In the genomic region with DNA sequence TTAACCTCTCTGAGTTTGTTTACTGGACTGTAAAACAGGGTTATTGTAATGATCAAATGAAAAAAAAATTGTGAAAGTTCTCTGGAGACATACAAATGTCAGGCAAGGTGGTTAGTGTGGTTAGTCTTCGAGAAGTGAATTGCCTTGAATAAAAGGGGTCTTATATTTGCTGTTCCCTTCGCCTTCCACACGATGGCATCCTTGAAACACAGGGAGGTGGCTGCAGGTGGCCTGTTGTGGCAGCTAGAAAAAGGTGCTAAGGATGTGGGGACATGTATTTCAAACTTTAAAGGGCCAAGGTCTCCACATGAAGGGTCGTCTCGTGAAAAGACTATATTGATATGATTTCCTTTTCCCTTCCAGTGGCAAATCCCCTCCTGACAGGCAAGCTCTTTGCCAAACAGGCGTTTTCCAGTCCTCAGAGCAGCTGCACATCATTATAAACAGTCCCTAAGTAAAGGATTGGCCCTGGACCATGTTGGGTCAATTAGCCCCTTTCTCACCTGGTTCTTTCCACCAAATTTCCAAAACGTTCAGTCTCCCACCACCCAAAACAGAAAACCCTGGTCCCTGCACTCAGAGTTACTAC, we compare ENCODE assay signal across 8 cellular contexts.
DNase-seq lines count a peak whose midpoint lies in the region; ATAC-seq and TF ChIP-seq lines count a peak whose summit lies in the region.

No MANE protein-coding gene starts in this region.

- H3K4me3 Mint-ChIP-seq in natural killer cell treated with Interleukin-12 subunit alpha and Interleukin-12 subunit beta and Interleukin-15 and Interleukin-18, amount 100 ng/mL, for 72 hours = no peak overlapping the region

- DNase-seq in AG09319 (ENCODE audit: extremely low read depth, low read depth) = no peak
- DNase-seq in NCI-H748 treated with DMSO at 0.1 percent for 48 hours (lab: John Stamatoyannopoulos, UW) = peak; percentile 22
- DNase-seq in activated T-cell treated with anti-CD3 and anti-CD28 coated beads for 4 hours = peak; percentile 42
- peak; percentile 74 for DNase-seq in fibroblast of pulmonary artery (ENCODE audit: low read depth)
- DNase-seq in smooth muscle cell (lab: John Stamatoyannopoulos, UW; ENCODE audit: unreplicated experiment) = no peak
- DNase-seq in natural killer cell treated with Interleukin-12 subunit alpha and Interleukin-12 subunit beta and Interleukin-15 and Interleukin-18, amount 100 ng/mL, for 72 hours (ENCODE audit: low spot score) = no peak

- H3K9me3 ChIP-seq in smooth muscle cell (replicated peaks; ENCODE audit: low read depth) = no peaks in the 10 kb centered on the region

- H3K4me3 ChIP-seq in fibroblast of pulmonary artery (replicated peaks; ENCODE audit: low read depth, low read length) = no peak overlapping the region
- no peak overlapping the region for H3K4me3 ChIP-seq in smooth muscle cell

- TF ChIP-seq CTCF in AG09319 (IDR thresholded peaks at IDR 0.05; ENCODE audit: low read depth, low read length) (peak; percentile 73), fibroblast of pulmonary artery (IDR thresholded peaks at IDR 0.05; ENCODE audit: low read length, missing control alignments) (peak; percentile 80), smooth muscle cell (IDR thresholded peaks at IDR 0.05; ENCODE audit: borderline replicate concordance, insufficient read depth, poor library complexity, severe bottlenecking) (peak; percentile 67)

- no peaks in the 10 kb centered on the region for H4K20me1 ChIP-seq in smooth muscle cell (ENCODE audit: low read depth)

- peaks cover 19% of the 10 kb centered on the region for H3K4me1 ChIP-seq in smooth muscle cell (ENCODE audit: low read depth)

- no peaks in the 10 kb centered on the region for H3K36me3 ChIP-seq in smooth muscle cell (ENCODE audit: low read depth)

- 41% methylated on average over 7 of the region's 7 CpGs for WGBS in smooth muscle cell (ENCODE audit: low lambda C conversion rate)

- peaks cover 17% of the 10 kb centered on the region for H3F3A ChIP-seq in smooth muscle cell (ENCODE audit: low read depth)

- ATAC-seq in GM18511 (IDR thresholded peaks at IDR 0.05; ENCODE audit: unreplicated experiment) (peak; percentile 46), HG03045 (IDR thresholded peaks at IDR 0.05; ENCODE audit: unreplicated experiment) (no peak)
- ATAC-seq in natural killer cell treated with Interleukin-12 subunit alpha and Interleukin-12 subunit beta and Interleukin-15 and Interleukin-18, amount 100 ng/mL, for 72 hours = no peak

- no peaks in the 10 kb centered on the region for H3K36me3 Mint-ChIP-seq in natural killer cell treated with Interleukin-12 subunit alpha and Interleukin-12 subunit beta and Interleukin-15 and Interleukin-18, amount 100 ng/mL, for 72 hours

- H3K9me3 Mint-ChIP-seq in natural killer cell treated with Interleukin-12 subunit alpha and Interleukin-12 subunit beta and Interleukin-15 and Interleukin-18, amount 100 ng/mL, for 72 hours = no peaks in the 10 kb centered on the region

- H3K27ac Mint-ChIP-seq in natural killer cell treated with Interleukin-12 subunit alpha and Interleukin-12 subunit beta and Interleukin-15 and Interleukin-18, amount 100 ng/mL, for 72 hours = no peak overlapping the region

- H3K79me2 ChIP-seq in smooth muscle cell (ENCODE audit: low read depth) = peaks cover 15% of the 10 kb centered on the region

- peaks cover 3 to 7% of the 10 kb centered on the region in 2 donors for H3K27me3 Mint-ChIP-seq in natural killer cell treated with Interleukin-12 subunit alpha and Interleukin-12 subunit beta and Interleukin-15 and Interleukin-18, amount 100 ng/mL, for 72 hours

- H3K4me2 ChIP-seq in smooth muscle cell = no peak overlapping the region

- no peaks in the 10 kb centered on the region for H3K27me3 ChIP-seq in smooth muscle cell (ENCODE audit: low read depth)

- H3K4me1 Mint-ChIP-seq in natural killer cell treated with Interleukin-12 subunit alpha and Interleukin-12 subunit beta and Interleukin-15 and Interleukin-18, amount 100 ng/mL, for 72 hours (ENCODE audit: low read depth in 2 of 2) = no peaks in the 10 kb centered on the region

- peak overlapping the region; percentile 98 for H3K27ac ChIP-seq in smooth muscle cell (ENCODE audit: low read depth)

- H3K9ac ChIP-seq in smooth muscle cell (ENCODE audit: low read depth) = no peak overlapping the region

- no peak overlapping the region for H2AFZ ChIP-seq in smooth muscle cell (ENCODE audit: low read depth)

Comparison
In these comparisons a context has a peak if more than half of its experiments do, and no peak if none do; other contexts are left out.
1. DNase-seq: peak in NCI-H748 treated with DMSO at 0.1 percent for 48 hours (single experiment), activated T-cell treated with anti-CD3 and anti-CD28 coated beads for 4 hours (single experiment) and fibroblast of pulmonary artery (single experiment); none in AG09319 (single experiment), smooth muscle cell (single experiment) and natural killer cell treated with Interleukin-12 subunit alpha and Interleukin-12 subunit beta and Interleukin-15 and Interleukin-18, amount 100 ng/mL, for 72 hours (single experiment).
2. Peak in every context shown above with its lines, with median percentiles within 50 percentile points of each other: CTCF ChIP-seq.